Comparison of ENCODE assay signal across 1 cellular context in the genomic region with DNA sequence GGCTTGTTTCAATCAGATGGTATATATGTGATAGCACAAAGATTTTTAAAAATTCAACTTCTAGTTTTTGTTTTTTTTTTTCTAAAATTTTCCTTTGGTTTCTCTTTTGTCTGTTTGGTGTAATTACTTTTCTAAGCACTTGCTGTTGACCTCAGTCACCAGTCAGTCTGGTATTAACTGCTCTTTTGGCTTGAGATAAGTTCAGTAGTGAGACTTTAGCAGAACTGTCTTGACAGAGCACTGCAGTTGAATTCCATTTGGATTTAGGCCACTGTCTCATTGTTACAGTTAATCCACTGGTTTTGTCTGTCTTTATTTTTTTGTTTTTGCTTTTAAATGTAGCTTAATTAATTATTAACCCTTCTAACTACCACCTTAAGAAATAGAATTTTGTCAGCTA.
TF ChIP-seq lines count a peak whose summit lies in the region.

No MANE protein-coding gene starts in this region.

TF ChIP-seq in A549, 52 proteins besides CTCF, POLR2A, EP300 and RAD21 (continued from another document):
- TF ChIP-seq MAFK (IDR thresholded peaks at IDR 0.05; ENCODE audit: partially characterized antibody): no peak
